In the genomic region with DNA sequence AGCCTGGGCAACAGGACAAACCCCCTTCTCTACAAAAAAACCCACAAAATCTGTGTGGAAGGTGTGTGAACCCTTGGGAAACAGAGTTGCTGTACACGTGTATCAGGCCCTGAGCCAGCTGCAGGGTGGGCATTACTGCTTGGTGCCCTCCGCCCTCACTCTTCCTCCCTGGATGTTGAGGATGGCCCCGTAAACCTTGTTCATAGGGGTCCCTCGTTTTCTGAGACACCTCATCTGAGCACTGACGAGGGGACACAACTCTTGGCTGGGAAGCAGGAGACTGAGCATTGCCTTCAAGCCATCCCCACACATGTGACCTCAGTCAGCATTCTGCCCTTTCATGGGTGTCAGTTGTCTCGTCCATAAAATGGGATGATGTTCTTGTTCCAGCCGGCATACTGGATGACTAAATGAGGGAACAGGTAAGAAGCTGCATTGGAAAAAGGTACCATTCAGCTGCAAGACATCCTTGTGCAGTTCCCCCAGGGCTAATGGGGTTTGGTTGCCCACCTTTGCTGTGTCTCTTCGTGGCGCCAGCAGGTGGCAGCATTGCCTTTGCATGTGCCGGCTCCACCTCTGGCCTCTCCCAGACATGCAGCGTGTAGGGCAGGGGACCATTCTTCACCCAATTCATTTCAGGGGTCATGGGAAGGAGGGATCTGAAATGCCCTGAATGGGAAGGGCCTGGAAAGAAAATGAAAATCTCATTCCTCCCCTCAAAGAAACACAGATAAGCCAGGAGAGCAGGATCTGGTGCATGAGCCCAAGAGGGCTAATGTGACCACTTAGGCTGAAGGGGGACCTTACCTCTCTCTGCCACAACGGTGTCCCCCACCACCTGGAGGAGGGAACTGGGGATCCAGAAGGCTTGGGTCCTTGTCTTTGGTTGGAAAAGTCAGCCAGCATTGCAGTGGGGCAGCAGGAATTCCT, we compare ENCODE assay signal across 8 cellular contexts. TPM values are rescaled to one million over a fixed set of nuclear protein-coding genes. Genes with fewer than 3 reads are reported as not detected.
DNase-seq lines count a peak whose midpoint lies in the region; ATAC-seq and TF ChIP-seq lines count a peak whose summit lies in the region.

No MANE protein-coding gene starts in this region.

- DNase-seq in AG09309 (ENCODE audit: low read depth) (no peak), NCI-H526 treated with DMSO at 0.1 percent for 48 hours (lab: John Stamatoyannopoulos, UW) (peak; percentile 18), dermis blood vessel endothelial cell (peak; percentile 85), lower lobe of right lung (peak; percentile 80)
- DNase-seq in activated CD4-positive, alpha-beta T cell treated with anti-CD3 and anti-CD28 coated beads, Interleukin-2, amount 10 ng/mL, durations not matched to agents 7 days and 5 days: peak; percentile 72
- peak; percentile 45 for DNase-seq in stimulated activated CD8-positive, alpha-beta memory T cell treated with anti-CD3 and anti-CD28 coated beads, Interleukin-12 subunit alpha, Interleukin-12 subunit beta, amount 100 ng/mL, for 1 hour (ENCODE audit: low read depth)

- H3K4me3 Mint-ChIP-seq in activated CD4-positive, alpha-beta T cell treated with anti-CD3 and anti-CD28 coated beads, Interleukin-2, amount 10 ng/mL, durations not matched to agents 7 days and 5 days: no peak overlapping the region

- ATAC-seq in GM18868 (IDR thresholded peaks at IDR 0.05; ENCODE audit: unreplicated experiment) (peak; percentile 81), HG03196 (IDR thresholded peaks at IDR 0.05; ENCODE audit: unreplicated experiment) (peak; percentile 65), lower lobe of right lung (peak; percentile 93 to 94)

- H3K4me1 Mint-ChIP-seq in activated CD4-positive, alpha-beta T cell treated with anti-CD3 and anti-CD28 coated beads, Interleukin-2, amount 10 ng/mL, durations not matched to agents 7 days and 5 days: peaks cover 16% of the 10 kb centered on the region

- H3K36me3 Mint-ChIP-seq in activated CD4-positive, alpha-beta T cell treated with anti-CD3 and anti-CD28 coated beads, Interleukin-2, amount 10 ng/mL, durations not matched to agents 7 days and 5 days (ENCODE audit: low read depth): no peaks in the 10 kb centered on the region

- H3K4me3 ChIP-seq in AG09309 (ENCODE audit: control insufficient read depth, low read depth, low read length): no peak overlapping the region
- H3K4me3 ChIP-seq in lower lobe of right lung: no peak overlapping the region

- H3K9me3 ChIP-seq in lower lobe of right lung: no peaks in the 10 kb centered on the region

- no peak overlapping the region for H3K27ac ChIP-seq in lower lobe of right lung

- H3K4me1 ChIP-seq in lower lobe of right lung: peaks cover 28% of the 10 kb centered on the region

- no peaks in the 10 kb centered on the region for H3K9me3 Mint-ChIP-seq in activated CD4-positive, alpha-beta T cell treated with anti-CD3 and anti-CD28 coated beads, Interleukin-2, amount 10 ng/mL, durations not matched to agents 7 days and 5 days

- CTCF ChIA-PET in activated CD4-positive, alpha-beta T cell treated with anti-CD3 and anti-CD28 coated beads, Interleukin-2, amount 10 ng/mL, durations not matched to agents 7 days and 5 days (lab: Charles Lee): interaction anchor here (0.6 to 2.0 kb wide), 9 partner anchors 9 to 751 kb away, joined by 3 to 7 read pairs (median 3); no protein-coding TSS in a partner anchor

- POLR2A ChIA-PET in activated CD4-positive, alpha-beta T cell treated with anti-CD3 and anti-CD28 coated beads, Interleukin-2, amount 10 ng/mL, durations not matched to agents 7 days and 5 days (lab: Charles Lee): no interaction called here

- no peaks in the 10 kb centered on the region for H3K36me3 ChIP-seq in lower lobe of right lung

- TF ChIP-seq CTCF in AG09309 (IDR thresholded peaks at IDR 0.05; ENCODE audit: control insufficient read depth, insufficient read depth, low read depth, low read length, missing control alignments) (peak; percentile 92), lower lobe of right lung (IDR thresholded peaks at IDR 0.05) (peak; percentile 93)

- intact Hi-C loops in lower lobe of right lung (cut with DNase I): no loop called here

- H3K27me3 ChIP-seq in lower lobe of right lung (ENCODE audit: low read depth): no peaks in the 10 kb centered on the region

- peaks cover 12% of the 10 kb centered on the region for H3K27me3 Mint-ChIP-seq in activated CD4-positive, alpha-beta T cell treated with anti-CD3 and anti-CD28 coated beads, Interleukin-2, amount 10 ng/mL, durations not matched to agents 7 days and 5 days

- H3K27ac Mint-ChIP-seq in activated CD4-positive, alpha-beta T cell treated with anti-CD3 and anti-CD28 coated beads, Interleukin-2, amount 10 ng/mL, durations not matched to agents 7 days and 5 days: no peak overlapping the region

RNA-seq across cellular contexts. Expression of gene HAAO, which starts 36.4 kb away (rescaled TPM):
- not detected for total RNA-seq in activated CD4-positive, alpha-beta T cell treated with anti-CD3 and anti-CD28 coated beads, Interleukin-2, amount 10 ng/mL, durations not matched to agents 7 days and 5 days
- total RNA-seq in dermis blood vessel endothelial cell: not detected in 2 replicates
- 6.1 TPM for total RNA-seq in lower lobe of right lung
